In the genomic region with DNA sequence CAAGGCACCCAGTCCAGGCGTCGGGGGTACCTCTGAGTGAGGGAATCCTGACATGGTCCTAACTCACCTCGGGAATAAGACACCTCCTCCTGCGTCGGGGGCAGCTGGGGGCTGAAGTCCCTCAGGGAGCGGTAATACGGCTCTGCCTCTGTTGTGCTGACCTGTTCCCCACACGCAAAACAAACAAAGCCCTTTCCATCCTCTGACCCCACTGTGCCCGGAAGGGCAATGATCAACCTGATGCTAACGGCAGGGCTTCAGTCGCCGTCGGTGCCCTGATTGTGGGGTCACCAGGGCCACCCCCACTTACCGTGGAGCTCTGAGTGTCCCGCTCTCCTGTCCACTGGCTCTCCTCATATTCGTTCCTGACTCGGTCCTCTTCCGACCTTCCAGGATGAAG, we compare ENCODE assay signal across 12 cellular contexts. TPM values are rescaled to one million over a fixed set of nuclear protein-coding genes. Genes with fewer than 3 reads are reported as not detected.
"Had no signal": no experiment of that assay in that cellular context is flagged by ENCODE, and none has a peak within 500 bp of the region (broad histone marks: within the 10 kb centered on the region; RNA-seq: fewer than 3 reads in every experiment).

No MANE protein-coding gene starts in this region.

- DNase-seq: GM23248, GOT3, H7, H9, HCEC 1CT, HFFc6 had no signal

- H3K36me3 ChIP-seq: HAP-1 had no signal

- H3K9ac ChIP-seq: GM23248 had no signal

- H3K4me3 ChIP-seq: GM23248, GM23338, HAP-1 had no signal

- H2AFZ ChIP-seq: GM23248, GM23338 had no signal

- H3K4me1 ChIP-seq: HAP-1 had no signal

- FAIRE-seq: H1, H54 had no signal

- H3K9me3 ChIP-seq: HAP-1 had no signal

- H3K27ac ChIP-seq: GM23248 had no signal

- H3K4me2 ChIP-seq: GM23338 had no signal

- ATAC-seq: GM23338, HCT116 had no signal

- H3K9me3 Mint-ChIP-seq: GM23338, H9, HFFc6 had no signal

- H3K27ac Mint-ChIP-seq: GM23338, H9, HFFc6 had no signal

- H3K4me3 Mint-ChIP-seq: GM23338, HFFc6 had no signal

RNA-seq across cellular contexts. Expression of a gene that starts 18.3 kb away (rescaled TPM):
- total RNA-seq: GM23248, GM23338, H1, H4, H7, H9, HFFc6 had no signal
- polyA plus RNA-seq: GM23248, GM23338, H1 had no signal

RNA-seq across cellular contexts. Expression of a gene that starts 21.3 kb away (rescaled TPM):
- total RNA-seq: GM23248, H4, H7, HFFc6 had no signal
- polyA plus RNA-seq: GM23248 had no signal

RNA-seq across cellular contexts. Expression of a gene that starts 25.7 kb away (rescaled TPM):
- total RNA-seq: GM23248 had no signal
- polyA plus RNA-seq: GM23248 had no signal
